Comparison of ENCODE assay signal across 24 cellular contexts in the genomic region with DNA sequence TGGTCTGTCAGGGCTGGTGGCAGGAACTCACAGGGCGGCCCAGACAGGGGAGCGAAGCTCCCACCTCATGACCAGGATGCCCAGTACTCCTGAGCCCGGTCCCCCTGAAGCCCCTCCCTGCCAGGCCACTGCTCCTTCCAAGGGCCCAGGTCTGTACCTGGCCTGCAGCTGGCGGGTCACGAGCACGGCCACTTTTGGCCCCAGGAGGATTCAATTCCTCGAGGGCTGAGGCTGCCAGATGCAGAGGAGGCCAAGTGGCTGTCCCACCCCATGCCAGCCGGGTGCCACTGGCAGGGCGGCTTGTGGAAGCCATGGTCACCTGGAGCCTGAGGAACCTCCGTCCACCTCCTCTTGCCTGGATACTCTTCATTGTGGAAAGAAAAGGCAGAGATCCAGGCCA. TPM values are rescaled to one million over a fixed set of nuclear protein-coding genes. Genes with fewer than 3 reads are reported as not detected.
DNase-seq lines count a peak whose midpoint lies in the region; TF ChIP-seq lines count a peak whose summit lies in the region.
"Had no signal": no experiment of that assay in that cellular context is flagged by ENCODE, and none has a peak within 500 bp of the region (broad histone marks: within the 10 kb centered on the region; RNA-seq: fewer than 3 reads in every experiment).

No MANE protein-coding gene starts in this region.

- no TSS peak for BruUV-seq in mammary epithelial cell (replicated peaks; lab: Mats Ljungman, UMichigan)

- H2BK12ac ChIP-seq in neuronal stem cell (ENCODE audit: low read length), result no peak overlapping the region

- peaks cover 0 to 1% (median 0%) of the 10 kb centered on the region in 8 donors for H3K9me3 Mint-ChIP-seq in CD4-positive, alpha-beta memory T cell
- H3K9me3 Mint-ChIP-seq: activated CD4-positive, alpha-beta memory T cell treated with anti-CD3 and anti-CD28 coated beads, Interleukin-2, amount 10 ng/mL, durations not matched to agents 7 days and 5 days; activated naive CD4-positive, alpha-beta T cell treated with anti-CD3 and anti-CD28 coated beads, Interleukin-2, amount 50 U/mL, for 24 hours; activated T-helper 17 cell treated with anti-CD3 and anti-CD28 coated beads, Interleukin-2, amount 50 U/mL, for 72 hours; CD8-positive, alpha-beta T cell; H9; natural killer cell treated with Interleukin-12 subunit alpha and Interleukin-12 subunit beta and Interleukin-15 and Interleukin-18, amount 100 ng/mL, for 72 hours had no signal

- TF ChIP-seq CTCF in mammary epithelial cell (conservative IDR thresholded peaks at IDR 0.05 in 1 of 2, IDR thresholded peaks at IDR 0.05 in 1 of 2; ENCODE audit: extremely low read depth in 1 of 2, insufficient read depth in 1 of 2, low read depth in 1 of 2, low read length in 2 of 2) (no peak), vagina (IDR thresholded peaks at IDR 0.05) (no peak)

- no peak overlapping the region for H3K4me3 ChIP-seq in HUES6 (ENCODE audit: low read depth, low read length)
- H3K4me3 ChIP-seq in mammary epithelial cell (replicated peaks in 1 of 3; ENCODE audit: insufficient read depth in 1 of 3, low read depth in 2 of 3, low read length in 3 of 3), result no peak overlapping the region
- no peak overlapping the region for H3K4me3 ChIP-seq in neuronal stem cell (ENCODE audit: low read length in 2 of 2)
- H3K4me3 ChIP-seq in vagina, result no peak overlapping the region
- no peak overlapping the region for H3K4me3 ChIP-seq in CD4-positive, alpha-beta memory T cell (ENCODE audit: low read length in 2 of 2)
- H3K4me3 ChIP-seq: cardiac muscle cell, SJSA1 had no signal

- H3K27me3 Mint-ChIP-seq in CD4-positive, alpha-beta memory T cell, result peaks cover 0 to 2% of the 10 kb centered on the region in 2 donors
- H3K27me3 Mint-ChIP-seq: activated CD4-positive, alpha-beta memory T cell treated with anti-CD3 and anti-CD28 coated beads, Interleukin-2, amount 10 ng/mL, durations not matched to agents 7 days and 5 days; activated naive CD4-positive, alpha-beta T cell treated with anti-CD3 and anti-CD28 coated beads, Interleukin-2, amount 50 U/mL, for 24 hours; activated T-helper 17 cell treated with anti-CD3 and anti-CD28 coated beads, Interleukin-2, amount 50 U/mL, for 72 hours had no signal

- intact Hi-C loops in mammary epithelial cell (cut with micrococcal nuclease) (loop anchor here (2.0 to 10.0 kb wide), 2 partner anchors 18 to 298 kb away; a partner anchor contains a TSS), vagina (cut with DNase I) (no loop called here)
- intact Hi-C loops in CD4-positive, alpha-beta memory T cell (cut with micrococcal nuclease), result no loop called here

- 66% methylated on average over 9 of the region's 10 CpGs for WGBS in mammary epithelial cell (ENCODE audit: low coverage, missing lambda C conversion rate)
- WGBS in neuronal stem cell (ENCODE audit: extremely low coverage in 2 of 2, insufficient read length in 2 of 2, insufficient replicate concordance in 1 of 2), 2 donors, result no CpG with 5 or more reads among the region's 10 CpGs

- no peak overlapping the region for H3K18ac ChIP-seq in neuronal stem cell (ENCODE audit: low read length)

- in situ Hi-C loops in mammary epithelial cell (cut with MboI; ENCODE audit: low sequenced_read_pairs in 2 of 2), result no loop called here

- POLR2A ChIA-PET in CD4-positive, alpha-beta memory T cell (lab: Charles Lee; ENCODE audit: partially characterized antibody), result no interaction called here

- H3K4me2 ChIP-seq in mammary epithelial cell (ENCODE audit: insufficient read depth, low read depth, low read length), result peak overlapping the region; percentile 59
- H3K4me2 ChIP-seq in neuronal stem cell (ENCODE audit: insufficient read depth, low read length, poor library complexity, severe bottlenecking), result no peak overlapping the region

- CTCF ChIA-PET in mammary epithelial cell (lab: Charles Lee; ENCODE audit: low non-redundant PET), result no interaction called here
- CTCF ChIA-PET in CD4-positive, alpha-beta memory T cell (lab: Charles Lee; ENCODE audit: partially characterized antibody), result interaction anchor here (1.5 kb wide), 1 partner anchor 70 kb away, joined by 4 read pairs; no protein-coding TSS in a partner anchor

- no peak overlapping the region for H3K14ac ChIP-seq in neuronal stem cell (ENCODE audit: low read length)

- peaks cover 91% of the 10 kb centered on the region for H3K79me2 ChIP-seq in mammary epithelial cell (ENCODE audit: insufficient read depth, low read length)

- H3K4me1 Mint-ChIP-seq in CD4-positive, alpha-beta memory T cell, result peaks cover 0 to 11% (median 4%) of the 10 kb centered on the region in 4 donors

- H2BK5ac ChIP-seq in neuronal stem cell (ENCODE audit: low read length), result no peak overlapping the region

- no peaks in the 10 kb centered on the region for H3K36me3 ChIP-seq in HUES6 (ENCODE audit: control insufficient read depth, insufficient read depth, low read length)
- peaks cover 3% of the 10 kb centered on the region for H3K36me3 ChIP-seq in mammary epithelial cell (ENCODE audit: insufficient read depth, low read length)
- no peaks in the 10 kb centered on the region for H3K36me3 ChIP-seq in neuronal stem cell (replicated peaks in 1 of 2; ENCODE audit: control insufficient read depth in 2 of 2, insufficient read depth in 2 of 2, low read length in 2 of 2)
- H3K36me3 ChIP-seq in vagina, result no peaks in the 10 kb centered on the region
- no peaks in the 10 kb centered on the region for H3K36me3 ChIP-seq in CD4-positive, alpha-beta memory T cell (ENCODE audit: insufficient read depth, low read length)
- H3K36me3 ChIP-seq: cardiac muscle cell, SJSA1 had no signal

- H3K79me1 ChIP-seq in neuronal stem cell (ENCODE audit: low read depth, low read length), result no peaks in the 10 kb centered on the region

- no peak overlapping the region for H3K27ac Mint-ChIP-seq in CD4-positive, alpha-beta memory T cell
- H3K27ac Mint-ChIP-seq: activated CD4-positive, alpha-beta memory T cell treated with anti-CD3 and anti-CD28 coated beads, Interleukin-2, amount 10 ng/mL, durations not matched to agents 7 days and 5 days; activated T-helper 17 cell treated with anti-CD3 and anti-CD28 coated beads, Interleukin-2, amount 50 U/mL, for 72 hours; CD8-positive, alpha-beta T cell; natural killer cell treated with Interleukin-12 subunit alpha and Interleukin-12 subunit beta and Interleukin-15 and Interleukin-18, amount 100 ng/mL, for 72 hours had no signal

- no peak for DNase-seq in mammary epithelial cell
- no peak for DNase-seq in neuronal stem cell (ENCODE audit: low spot score)
- no peak for DNase-seq in vagina (ENCODE audit: extremely low spot score in 2 of 2)
- DNase-seq in CD4-positive, alpha-beta memory T cell, result no peak
- DNase-seq in activated CD4-positive, alpha-beta T cell treated with anti-CD3 and anti-CD28 coated beads, Interleukin-2, amount 50 U/mL, for 1 hour, result no peak
- no peak for DNase-seq in DMS79 treated with DMSO at 0.1 percent for 48 hours (lab: John Stamatoyannopoulos, UW)
- DNase-seq: activated CD4-positive, alpha-beta memory T cell treated with anti-CD3 and anti-CD28 coated beads, Interleukin-2, amount 10 ng/mL, durations not matched to agents 7 days and 5 days; amygdala; CD8-positive, alpha-beta T cell; dermis blood vessel endothelial cell; left ventricle myocardium superior; midbrain; NCI-H1092 treated with DMSO at 0.1 percent for 48 hours; NCI-H187 treated with DMSO at 0.1 percent for 48 hours; NCI-H2171 treated with DMSO at 0.1 percent for 48 hours; NCI-H524 treated with DMSO at 0.1 percent for 48 hours; T-helper 1 cell had no signal

- H3K4me3 Mint-ChIP-seq in CD4-positive, alpha-beta memory T cell, result no peak overlapping the region
- H3K4me3 Mint-ChIP-seq: activated CD4-positive, alpha-beta memory T cell treated with anti-CD3 and anti-CD28 coated beads, Interleukin-2, amount 10 ng/mL, durations not matched to agents 7 days and 5 days; activated naive CD4-positive, alpha-beta T cell treated with anti-CD3 and anti-CD28 coated beads, Interleukin-2, amount 50 U/mL, for 24 hours; activated T-helper 17 cell treated with anti-CD3 and anti-CD28 coated beads, Interleukin-2, amount 50 U/mL, for 72 hours; CD8-positive, alpha-beta T cell; H9; natural killer cell treated with Interleukin-12 subunit alpha and Interleukin-12 subunit beta and Interleukin-15 and Interleukin-18, amount 100 ng/mL, for 72 hours had no signal

- no peak overlapping the region for H2BK120ac ChIP-seq in neuronal stem cell (ENCODE audit: low read depth, low read length)

- TF ChIP-seq POLR2A in vagina (IDR thresholded peaks at IDR 0.05), result no peak

- H3K27me3 ChIP-seq in HUES6 (ENCODE audit: control insufficient read depth, insufficient read depth, low read length), result no peaks in the 10 kb centered on the region
- no peaks in the 10 kb centered on the region for H3K27me3 ChIP-seq in mammary epithelial cell (ENCODE audit: insufficient read depth, low read length)
- peaks cover 0 to 2% (median 0%) of the 10 kb centered on the region in 3 experiments for H3K27me3 ChIP-seq in neuronal stem cell (ENCODE audit: control insufficient read depth in 3 of 3, insufficient read depth in 3 of 3, low read depth in 1 of 3, low read length in 3 of 3)
- no peaks in the 10 kb centered on the region for H3K27me3 ChIP-seq in vagina
- no peaks in the 10 kb centered on the region for H3K27me3 ChIP-seq in CD4-positive, alpha-beta memory T cell (ENCODE audit: insufficient read depth, low read length)
- H3K27me3 ChIP-seq: SJSA1 had no signal

- H4K91ac ChIP-seq in neuronal stem cell (ENCODE audit: low read depth, low read length, poor library complexity), result no peak overlapping the region

- H3K4ac ChIP-seq in neuronal stem cell (ENCODE audit: low read length), result no peak overlapping the region

- H3K27ac ChIP-seq in HUES6 (ENCODE audit: low read depth, low read length) (no peak overlapping the region), mammary epithelial cell (ENCODE audit: insufficient read depth, low read depth, low read length) (peak overlapping the region; percentile 88), neuronal stem cell (replicated peaks; ENCODE audit: low read length) (no peak overlapping the region), vagina (peak overlapping the region; percentile 35)
- no peak overlapping the region for H3K27ac ChIP-seq in CD4-positive, alpha-beta memory T cell (ENCODE audit: low read depth, low read length)
- H3K27ac ChIP-seq: cardiac muscle cell, SJSA1 had no signal

- no peak overlapping the region for H2AK5ac ChIP-seq in neuronal stem cell (ENCODE audit: low read depth, low read length)

- peak overlapping the region; percentile 57 for H3K23ac ChIP-seq in neuronal stem cell (ENCODE audit: low read depth, low read length, poor library complexity)

- no peaks in the 10 kb centered on the region for H4K20me1 ChIP-seq in mammary epithelial cell (ENCODE audit: insufficient read depth, low read length)

- H3K9me3 ChIP-seq in HUES6 (ENCODE audit: control insufficient read depth, insufficient read depth, low read depth, low read length), result no peaks in the 10 kb centered on the region
- no peaks in the 10 kb centered on the region for H3K9me3 ChIP-seq in mammary epithelial cell (replicated peaks; ENCODE audit: insufficient read depth, low read length)
- H3K9me3 ChIP-seq in neuronal stem cell (replicated peaks in 1 of 2; ENCODE audit: control insufficient read depth in 2 of 2, insufficient read depth in 1 of 2, low read depth in 1 of 2, low read length in 2 of 2), result no peaks in the 10 kb centered on the region
- H3K9me3 ChIP-seq in vagina, result no peaks in the 10 kb centered on the region
- no peaks in the 10 kb centered on the region for H3K9me3 ChIP-seq in CD4-positive, alpha-beta memory T cell (ENCODE audit: control insufficient read depth in 1 of 2, low read length in 2 of 2)
- H3K9me3 ChIP-seq: SJSA1 had no signal

- no peak overlapping the region for H4K8ac ChIP-seq in neuronal stem cell (ENCODE audit: low read depth, low read length)

- no peak overlapping the region for H2AFZ ChIP-seq in mammary epithelial cell (ENCODE audit: low read depth, low read length)
- no peak overlapping the region for H2AFZ ChIP-seq in neuronal stem cell (ENCODE audit: low read length)

- H3K4me1 ChIP-seq in HUES6 (ENCODE audit: control insufficient read depth, insufficient read depth, low read length), result peaks cover 48% of the 10 kb centered on the region
- H3K4me1 ChIP-seq in mammary epithelial cell (ENCODE audit: insufficient read depth, low read length), result peaks cover 93% of the 10 kb centered on the region
- H3K4me1 ChIP-seq in neuronal stem cell (ENCODE audit: control insufficient read depth in 2 of 2, insufficient read depth in 1 of 2, low read depth in 1 of 2, low read length in 2 of 2), result peaks cover 0 to 4% of the 10 kb centered on the region in 2 donors
- peaks cover 99% of the 10 kb centered on the region for H3K4me1 ChIP-seq in vagina
- no peaks in the 10 kb centered on the region for H3K4me1 ChIP-seq in CD4-positive, alpha-beta memory T cell (ENCODE audit: insufficient read depth, low read length)

- dilution Hi-C loops in mammary epithelial cell (cut with HindIII; ENCODE audit: low sequenced_read_pairs), result no loop called here

- H3K36me3 Mint-ChIP-seq in CD4-positive, alpha-beta memory T cell, result no peaks in the 10 kb centered on the region
- H3K36me3 Mint-ChIP-seq: activated naive CD4-positive, alpha-beta T cell treated with anti-CD3 and anti-CD28 coated beads, Interleukin-2, amount 50 U/mL, for 24 hours; CD8-positive, alpha-beta T cell; natural killer cell treated with Interleukin-12 subunit alpha and Interleukin-12 subunit beta and Interleukin-15 and Interleukin-18, amount 100 ng/mL, for 72 hours had no signal

- no peak overlapping the region for H2BK15ac ChIP-seq in neuronal stem cell (ENCODE audit: low read length)

- H3K9ac ChIP-seq in HUES6 (ENCODE audit: low read length), result peak overlapping the region; percentile 16
- peak overlapping the region; percentile 83 for H3K9ac ChIP-seq in mammary epithelial cell (ENCODE audit: insufficient read depth, low read length)
- H3K9ac ChIP-seq in neuronal stem cell (ENCODE audit: low read depth, low read length, poor library complexity), result no peak overlapping the region

RNA-seq across cellular contexts. Expression of a gene that starts 17.4 kb away (rescaled TPM):
- total RNA-seq in mammary epithelial cell (100 to 1,000 TPM; 100 to 108 TPM), vagina (11.3 TPM)
- 67.5 TPM for polyA plus RNA-seq in mammary epithelial cell
- 51.3 TPM for polyA minus RNA-seq in mammary epithelial cell
- 0.10 TPM for polyA plus RNA-seq in neuronal stem cell (2013, experiment 1 of 2)
- 0.08 TPM for polyA plus RNA-seq in neuronal stem cell (2013, experiment 2 of 2)
- total RNA-seq in CD4-positive, alpha-beta memory T cell, result 1 to 10 TPM; 8.1 to 8.9 TPM
- 1 to 10 TPM; 1.2 to 2.9 TPM for polyA plus RNA-seq in CD4-positive, alpha-beta memory T cell

Comparison
In these comparisons a context has a peak if more than half of its experiments do, and no peak if none do; other contexts are left out.
1. H3K27ac ChIP-seq: peak in mammary epithelial cell (single experiment) and vagina (single experiment); none in HUES6 (single experiment), neuronal stem cell (single experiment) and CD4-positive, alpha-beta memory T cell (single experiment).